15 cellular contexts compared by ENCODE assay signal in genomic region chr10:132370426-132371340, GRCh38.
"Had no signal": no experiment of that assay in that cellular context is flagged by ENCODE, and none has a peak within 500 bp of the region (broad histone marks: within the 10 kb centered on the region; RNA-seq: fewer than 3 reads in every experiment).

No MANE protein-coding gene starts in this region.

- H3K4me3 ChIP-seq: colonic mucosa, thyroid gland had no signal

- H3K36me3 ChIP-seq: colonic mucosa had no signal

- DNase-seq: activated CD4-positive, alpha-beta T cell treated with anti-CD3 and anti-CD28 coated beads, Interleukin-2, amount 50 U/mL, for 4 hours; amygdala; caudate nucleus; colonic mucosa; endodermal cell; foreskin fibroblast; hippocampal formation; islet precursor cell; naive thymus-derived CD4-positive, alpha-beta T cell; stimulated activated CD4-positive, alpha-beta T cell treated with anti-CD3 and anti-CD28 coated beads, Interleukin-12 subunit alpha, Interleukin-12 subunit beta, amount 100 ng/mL, for 4 hours; stimulated activated CD4-positive, alpha-beta T cell treated with anti-CD3 and anti-CD28 coated beads, Interleukin-1b, Interleukin-23, amount 100 ng/mL, for 48 hours; stimulated activated CD8-positive, alpha-beta memory T cell treated with anti-CD3 and anti-CD28 coated beads, Interleukin-4, amount 100 ng/mL, for 48 hours; SW 1271; thyroid gland had no signal

- ATAC-seq: naive thymus-derived CD4-positive, alpha-beta T cell had no signal

- H3K27me3 ChIP-seq: colonic mucosa, thyroid gland had no signal

- H3K9me3 ChIP-seq: colonic mucosa, thyroid gland had no signal

- H3K27ac ChIP-seq: colonic mucosa, epithelial cell of prostate, thyroid gland had no signal

- H3K4me1 ChIP-seq: colonic mucosa, thyroid gland had no signal
